ENCODE assay signal across 21 cellular contexts in the genomic region with DNA sequence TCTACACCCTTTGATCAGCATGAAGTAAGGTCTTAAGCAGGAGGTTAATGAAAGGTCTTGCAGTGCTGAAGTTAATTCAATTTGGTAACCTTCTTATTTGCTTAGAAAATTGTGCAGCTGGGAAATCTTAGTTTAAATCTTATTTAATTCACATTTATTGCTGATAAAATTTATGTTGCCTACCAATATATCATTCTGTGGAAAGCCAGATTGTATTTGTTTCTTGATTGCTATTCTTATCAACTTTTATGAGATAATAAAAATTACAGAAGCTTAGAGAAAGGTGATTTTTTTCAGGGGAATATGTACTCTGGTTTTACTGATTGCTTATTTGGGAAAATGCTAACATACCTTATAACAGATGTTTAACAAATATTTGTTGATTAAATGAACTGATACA.
DNase-seq lines count a peak whose midpoint lies in the region; ATAC-seq lines count a peak whose summit lies in the region.
"Had no signal": no experiment of that assay in that cellular context is flagged by ENCODE, and none has a peak within 500 bp of the region (broad histone marks: within the 10 kb centered on the region; RNA-seq: fewer than 3 reads in every experiment).

No MANE protein-coding gene starts in this region.

- ATAC-seq in left colon, result peak; percentile 36
- ATAC-seq in HG03280 (IDR thresholded peaks at IDR 0.05; ENCODE audit: unreplicated experiment), result no peak
- ATAC-seq: GM12878 had no signal

- intact Hi-C loops in left colon (cut with DNase I, micrococcal nuclease), result no loop called here

- DNase-seq in NCI-H82 (lab: John Stamatoyannopoulos, UW) (peak; percentile 4), NCI-H82 treated with DMSO at 0.1 percent for 48 hours (lab: John Stamatoyannopoulos, UW; ENCODE audit: unreplicated experiment) (no peak), SK-N-DZ (ENCODE audit: low spot score) (peak; percentile 23), left colon (no peak), NCI-H1105 treated with DMSO at 0.1 percent for 48 hours (lab: John Stamatoyannopoulos, UW) (no peak)
- no peak for DNase-seq in activated T-cell treated with anti-CD3 and anti-CD28 coated beads, Interleukin-2, amount 50 U/mL, for 1 hour
- DNase-seq: ACHN; AML-193; BE2C; CD4-positive, alpha-beta T cell; CD8-positive, alpha-beta memory T cell; DMS 273 treated with DMSO at 0.1 percent for 48 hours; DMS79; EL; GDM1; GM23248; H7; HCEC 1CT; HFFc6 had no signal

Comparison
In these comparisons a context has a peak if more than half of its experiments do, and no peak if none do; other contexts are left out.
1. DNase-seq: peak in NCI-H82 (single experiment) and SK-N-DZ (single experiment); none in NCI-H82 treated with DMSO at 0.1 percent for 48 hours (single experiment), left colon (0 of 2), NCI-H1105 treated with DMSO at 0.1 percent for 48 hours (single experiment) and activated T-cell treated with anti-CD3 and anti-CD28 coated beads, Interleukin-2, amount 50 U/mL, for 1 hour (single experiment).